ENCODE assay signal across 1 cellular context in the genomic region with DNA sequence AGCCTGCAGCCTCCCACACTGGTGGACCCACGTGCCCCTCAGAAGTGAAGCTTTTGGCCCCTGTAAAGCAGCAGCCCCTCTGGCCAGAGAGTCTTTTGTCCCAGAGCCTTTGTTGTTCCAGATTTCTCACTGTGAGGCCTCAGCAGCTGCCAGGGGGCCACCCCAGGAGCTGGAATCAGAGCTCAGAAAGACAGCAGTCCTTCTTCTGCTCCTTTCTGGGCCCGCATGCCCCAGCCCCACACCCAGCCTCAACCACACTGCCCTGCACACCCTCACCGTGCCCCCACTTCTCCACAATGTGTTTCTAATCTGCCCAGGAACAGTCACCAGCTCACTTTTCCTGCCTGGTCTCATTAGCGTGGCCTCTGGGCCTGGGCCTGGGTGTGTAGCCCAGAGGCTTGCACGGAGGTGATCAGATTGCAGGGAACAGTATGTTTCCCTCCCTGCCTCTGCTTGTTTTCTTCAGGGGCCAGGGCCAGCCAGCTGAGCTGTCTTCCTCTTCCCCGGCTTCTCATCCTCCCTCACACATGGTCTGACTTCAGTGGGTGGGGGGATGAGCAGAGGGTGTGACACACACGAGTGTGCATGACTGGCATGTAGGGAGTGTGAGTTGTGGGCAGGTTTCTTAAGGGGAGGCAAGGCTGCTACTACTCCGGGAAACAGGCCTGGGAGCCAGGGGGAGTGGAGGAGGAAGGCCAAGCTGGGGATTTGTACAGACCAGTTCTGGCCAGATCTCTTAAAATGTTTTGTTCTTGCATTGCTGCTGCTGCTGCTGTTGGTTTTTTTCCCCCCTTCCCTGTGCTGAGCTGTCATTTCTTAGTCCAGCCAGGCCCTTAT.
TF ChIP-seq lines count a peak whose summit lies in the region.

No MANE protein-coding gene starts in this region.

TF ChIP-seq in HepG2, 621 proteins besides CTCF, POLR2A, EP300 and RAD21 (continued from another document):
- TF ChIP-seq, protein P1, sequence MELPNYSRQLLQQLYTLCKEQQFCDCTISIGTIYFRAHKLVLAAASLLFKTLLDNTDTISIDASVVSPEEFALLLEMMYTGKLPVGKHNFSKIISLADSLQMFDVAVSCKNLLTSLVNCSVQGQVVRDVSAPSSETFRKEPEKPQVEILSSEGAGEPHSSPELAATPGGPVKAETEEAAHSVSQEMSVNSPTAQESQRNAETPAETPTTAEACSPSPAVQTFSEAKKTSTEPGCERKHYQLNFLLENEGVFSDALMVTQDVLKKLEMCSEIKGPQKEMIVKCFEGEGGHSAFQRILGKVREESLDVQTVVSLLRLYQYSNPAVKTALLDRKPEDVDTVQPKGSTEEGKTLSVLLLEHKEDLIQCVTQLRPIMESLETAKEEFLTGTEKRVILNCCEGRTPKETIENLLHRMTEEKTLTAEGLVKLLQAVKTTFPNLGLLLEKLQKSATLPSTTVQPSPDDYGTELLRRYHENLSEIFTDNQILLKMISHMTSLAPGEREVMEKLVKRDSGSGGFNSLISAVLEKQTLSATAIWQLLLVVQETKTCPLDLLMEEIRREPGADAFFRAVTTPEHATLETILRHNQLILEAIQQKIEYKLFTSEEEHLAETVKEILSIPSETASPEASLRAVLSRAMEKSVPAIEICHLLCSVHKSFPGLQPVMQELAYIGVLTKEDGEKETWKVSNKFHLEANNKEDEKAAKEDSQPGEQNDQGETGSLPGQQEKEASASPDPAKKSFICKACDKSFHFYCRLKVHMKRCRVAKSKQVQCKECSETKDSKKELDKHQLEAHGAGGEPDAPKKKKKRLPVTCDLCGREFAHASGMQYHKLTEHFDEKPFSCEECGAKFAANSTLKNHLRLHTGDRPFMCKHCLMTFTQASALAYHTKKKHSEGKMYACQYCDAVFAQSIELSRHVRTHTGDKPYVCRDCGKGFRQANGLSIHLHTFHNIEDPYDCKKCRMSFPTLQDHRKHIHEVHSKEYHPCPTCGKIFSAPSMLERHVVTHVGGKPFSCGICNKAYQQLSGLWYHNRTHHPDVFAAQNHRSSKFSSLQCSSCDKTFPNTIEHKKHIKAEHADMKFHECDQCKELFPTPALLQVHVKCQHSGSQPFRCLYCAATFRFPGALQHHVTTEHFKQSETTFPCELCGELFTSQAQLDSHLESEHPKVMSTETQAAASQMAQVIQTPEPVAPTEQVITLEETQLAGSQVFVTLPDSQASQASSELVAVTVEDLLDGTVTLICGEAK (IDR thresholded peaks at IDR 0.05): no peak
- TF ChIP-seq, protein P1 (CRISPR knock-in tag; IDR thresholded peaks at IDR 0.05): no peak
- TF ChIP-seq ZNF598 (CRISPR knock-in tag; IDR thresholded peaks at IDR 0.05; ENCODE audit: borderline replicate concordance) (0 out of 2 replicates have a peak, but pooled peaks have one; percentile 20), ZNF550 (CRISPR knock-in tag; IDR thresholded peaks at IDR 0.05; ENCODE audit: borderline replicate concordance) (no peak), TFDP1 (CRISPR knock-in tag; IDR thresholded peaks at IDR 0.05; ENCODE audit: borderline replicate concordance) (no peak), ZSCAN9 (CRISPR knock-in tag; IDR thresholded peaks at IDR 0.05; ENCODE audit: borderline replicate concordance) (no peak), KAT2B (IDR thresholded peaks at IDR 0.05; ENCODE audit: borderline replicate concordance, low read depth, low read length) (no peak), EEA1 (CRISPR knock-in tag; IDR thresholded peaks at IDR 0.05; ENCODE audit: borderline replicate concordance) (0 out of 2 replicates have a peak, but pooled peaks have one; percentile 41), ZNF83 (CRISPR knock-in tag; IDR thresholded peaks at IDR 0.05; ENCODE audit: borderline replicate concordance) (no peak), ZNF687 (CRISPR knock-in tag; IDR thresholded peaks at IDR 0.05) (peak; percentile 66), RFX3 (CRISPR knock-in tag; IDR thresholded peaks at IDR 0.05) (no peak), SRSF9 (IDR thresholded peaks at IDR 0.05; ENCODE audit: borderline replicate concordance, insufficient read depth, low read depth, low read length, poor library complexity, severe bottlenecking) (no peak), GATAD2A (CRISPR knock-in tag; IDR thresholded peaks at IDR 0.05) (no peak), ZNF501 (CRISPR knock-in tag; IDR thresholded peaks at IDR 0.05) (peak; percentile 47; the same call in 1 of the 2 replicates), KLF13 (CRISPR knock-in tag; IDR thresholded peaks at IDR 0.05) (no peak), SETDB1 (CRISPR knock-in tag; IDR thresholded peaks at IDR 0.05; ENCODE audit: borderline replicate concordance) (no peak), ZNF33B (CRISPR knock-in tag; IDR thresholded peaks at IDR 0.05) (no peak), GZF1 (CRISPR knock-in tag; IDR thresholded peaks at IDR 0.05) (0 out of 2 replicates have a peak, but pooled peaks have one; percentile 36)
- TF ChIP-seq, protein P2, sequence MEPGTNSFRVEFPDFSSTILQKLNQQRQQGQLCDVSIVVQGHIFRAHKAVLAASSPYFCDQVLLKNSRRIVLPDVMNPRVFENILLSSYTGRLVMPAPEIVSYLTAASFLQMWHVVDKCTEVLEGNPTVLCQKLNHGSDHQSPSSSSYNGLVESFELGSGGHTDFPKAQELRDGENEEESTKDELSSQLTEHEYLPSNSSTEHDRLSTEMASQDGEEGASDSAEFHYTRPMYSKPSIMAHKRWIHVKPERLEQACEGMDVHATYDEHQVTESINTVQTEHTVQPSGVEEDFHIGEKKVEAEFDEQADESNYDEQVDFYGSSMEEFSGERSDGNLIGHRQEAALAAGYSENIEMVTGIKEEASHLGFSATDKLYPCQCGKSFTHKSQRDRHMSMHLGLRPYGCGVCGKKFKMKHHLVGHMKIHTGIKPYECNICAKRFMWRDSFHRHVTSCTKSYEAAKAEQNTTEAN (CRISPR knock-in tag; conservative IDR thresholded peaks at IDR 0.05): 0 out of 2 replicates have a peak, but pooled peaks have one; percentile 43
- TF ChIP-seq, protein P3, sequence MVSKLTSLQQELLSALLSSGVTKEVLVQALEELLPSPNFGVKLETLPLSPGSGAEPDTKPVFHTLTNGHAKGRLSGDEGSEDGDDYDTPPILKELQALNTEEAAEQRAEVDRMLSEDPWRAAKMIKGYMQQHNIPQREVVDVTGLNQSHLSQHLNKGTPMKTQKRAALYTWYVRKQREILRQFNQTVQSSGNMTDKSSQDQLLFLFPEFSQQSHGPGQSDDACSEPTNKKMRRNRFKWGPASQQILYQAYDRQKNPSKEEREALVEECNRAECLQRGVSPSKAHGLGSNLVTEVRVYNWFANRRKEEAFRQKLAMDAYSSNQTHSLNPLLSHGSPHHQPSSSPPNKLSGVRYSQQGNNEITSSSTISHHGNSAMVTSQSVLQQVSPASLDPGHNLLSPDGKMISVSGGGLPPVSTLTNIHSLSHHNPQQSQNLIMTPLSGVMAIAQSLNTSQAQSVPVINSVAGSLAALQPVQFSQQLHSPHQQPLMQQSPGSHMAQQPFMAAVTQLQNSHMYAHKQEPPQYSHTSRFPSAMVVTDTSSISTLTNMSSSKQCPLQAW (CRISPR knock-in tag; IDR thresholded peaks at IDR 0.05): no peak
